1 cellular context compared by ENCODE assay signal in the genomic region with DNA sequence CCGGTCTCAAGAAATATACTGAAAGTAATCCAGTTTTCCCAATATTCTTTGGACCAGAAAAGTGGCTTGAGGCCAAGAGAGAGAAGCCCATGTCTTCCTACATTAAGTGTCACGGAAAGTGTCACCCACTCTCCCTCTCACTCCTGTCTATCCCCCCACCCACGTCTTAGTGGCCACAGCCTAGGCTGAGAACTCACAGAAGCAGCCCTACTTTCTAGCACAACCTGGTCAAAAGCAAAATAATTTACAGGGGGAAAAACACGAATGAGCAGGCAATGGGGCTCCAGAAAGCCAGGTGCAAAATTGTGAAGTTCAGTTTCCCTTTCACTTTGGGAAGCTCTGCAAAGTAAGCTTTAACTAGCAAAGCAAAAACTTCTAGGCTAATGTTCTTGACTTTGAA.
TF ChIP-seq lines count a peak whose summit lies in the region.

No MANE protein-coding gene starts in this region.

TF ChIP-seq in GM23338, 12 proteins besides CTCF, POLR2A, EP300 and RAD21 (continued from another document):
- TF ChIP-seq REST (IDR thresholded peaks at IDR 0.05; ENCODE audit: unreplicated experiment) (no peak), ZNF331 (CRISPR knock-in tag; IDR thresholded peaks at IDR 0.05; ENCODE audit: low read depth) (no peak), NANOG (IDR thresholded peaks at IDR 0.05; ENCODE audit: borderline replicate concordance) (no peak), EZH2phosphoT487 (IDR thresholded peaks at IDR 0.05; ENCODE audit: unreplicated experiment) (no peak), POLR2AphosphoS5 (IDR thresholded peaks at IDR 0.05; ENCODE audit: low read depth) (no peak), ZNF114 (CRISPR knock-in tag; IDR thresholded peaks at IDR 0.05) (no peak), CREB1 (CRISPR knock-in tag; IDR thresholded peaks at IDR 0.05; ENCODE audit: low read depth) (no peak)
